8 cellular contexts compared by ENCODE assay signal in the genomic region with DNA sequence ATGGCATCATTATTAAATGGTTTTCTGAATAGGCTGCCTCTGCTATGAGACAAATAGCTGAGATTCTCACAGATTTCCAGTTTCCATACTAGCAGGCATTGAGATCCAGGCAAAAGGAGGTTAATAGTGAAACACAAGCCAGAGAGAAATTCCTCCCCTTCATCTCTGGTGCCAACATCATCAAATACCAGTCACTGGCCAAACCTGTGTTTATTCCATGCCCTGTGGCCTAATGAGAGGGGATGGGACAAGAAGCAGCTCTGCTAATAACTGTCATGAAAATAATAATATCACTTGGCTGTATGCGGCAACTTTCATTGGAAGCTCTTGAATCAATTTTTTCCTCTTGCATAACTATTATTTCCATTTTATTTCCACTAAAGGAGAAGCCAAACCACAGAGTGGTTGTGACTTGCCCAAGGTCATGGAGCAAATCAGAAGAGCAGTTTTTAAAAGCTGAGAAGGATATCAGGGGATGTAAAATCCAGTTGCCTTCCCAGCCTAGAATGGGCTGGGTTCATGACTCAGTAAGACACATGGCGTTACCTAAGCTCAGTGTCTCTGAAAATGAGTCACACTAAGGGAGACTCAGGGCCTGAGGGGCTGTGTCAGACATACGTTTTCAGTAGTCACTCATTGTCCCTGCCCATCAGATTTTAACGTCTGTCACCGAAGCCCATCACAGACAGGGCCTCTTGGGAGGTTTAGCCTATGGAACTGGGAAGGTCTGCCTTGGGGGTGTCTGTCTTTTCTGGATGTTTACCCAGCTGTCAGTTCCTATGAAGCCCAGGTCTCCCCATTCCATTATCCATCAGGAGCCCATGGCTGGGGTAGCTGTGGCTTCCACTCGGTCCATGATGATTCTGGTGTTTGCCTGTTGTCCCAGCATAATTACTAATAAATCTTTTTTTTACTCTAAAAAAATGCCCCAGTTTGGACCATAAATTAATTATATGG.
DNase-seq lines count a peak whose midpoint lies in the region; ATAC-seq and TF ChIP-seq lines count a peak whose summit lies in the region.

No MANE protein-coding gene starts in this region.

- TF ChIP-seq CTCF in neural progenitor cell (IDR thresholded peaks at IDR 0.05) (no peak), uterus (IDR thresholded peaks at IDR 0.05) (no peak)

- H3K9me3 ChIP-seq in neural progenitor cell (ENCODE audit: low read depth) (no peaks in the 10 kb centered on the region), uterus (no peaks in the 10 kb centered on the region)

- H3K4me1 ChIP-seq in neural progenitor cell: peaks cover 16% of the 10 kb centered on the region
- no peaks in the 10 kb centered on the region for H3K4me1 ChIP-seq in uterus

- ATAC-seq in HG03520 (IDR thresholded peaks at IDR 0.05; ENCODE audit: unreplicated experiment): peak; percentile 52

- no peak overlapping the region for H2AFZ ChIP-seq in neural progenitor cell (replicated peaks)

- no peaks in the 10 kb centered on the region for H3K27me3 Mint-ChIP-seq in neural progenitor cell (ENCODE audit: insufficient read depth, low read depth)

- intact Hi-C loops in uterus (cut with DNase I; ENCODE audit: low total_unique reads): no loop called here

- no peak overlapping the region for H3K27ac Mint-ChIP-seq in neural progenitor cell

- peak; percentile 4 for DNase-seq in stimulated activated CD4-positive, alpha-beta T cell treated with anti-CD3 and anti-CD28 coated beads, Interleukin-15, amount 100 ng/mL, for 24 hours
- no peak for DNase-seq in stimulated activated CD4-positive, alpha-beta T cell treated with anti-CD3 and anti-CD28 coated beads, Interleukin-2, amount 100 ng/mL, for 24 hours
- DNase-seq in dermis blood vessel endothelial cell (peak; percentile 39), skeletal muscle cell (ENCODE audit: low read depth) (peak; percentile 71), neural progenitor cell (ENCODE audit: low spot score) (no peak), uterus (no peak)
- DNase-seq in stimulated activated CD4-positive, alpha-beta T cell treated with anti-CD3 and anti-CD28 coated beads, Interleukin-4, amount 100 ng/mL, for 24 hours: no peak

- TF ChIP-seq POLR2A in uterus (IDR thresholded peaks at IDR 0.05): no peak

- no peaks in the 10 kb centered on the region for H3K79me2 ChIP-seq in neural progenitor cell (ENCODE audit: low read depth)

- H3K4me3 ChIP-seq in skeletal muscle cell (ENCODE audit: low read depth, low read length): no peak overlapping the region
- no peak overlapping the region for H3K4me3 ChIP-seq in neural progenitor cell
- H3K4me3 ChIP-seq in uterus: no peak overlapping the region

- H3K27ac ChIP-seq in neural progenitor cell: no peak overlapping the region
- no peak overlapping the region for H3K27ac ChIP-seq in uterus

- H3K36me3 Mint-ChIP-seq in neural progenitor cell: no peaks in the 10 kb centered on the region

- peaks cover 2% of the 10 kb centered on the region for H3K4me1 Mint-ChIP-seq in neural progenitor cell

- H3K4me2 ChIP-seq in neural progenitor cell: no peak overlapping the region

- H3K27me3 ChIP-seq in neural progenitor cell (no peaks in the 10 kb centered on the region), uterus (no peaks in the 10 kb centered on the region)

- H3K36me3 ChIP-seq in neural progenitor cell (no peaks in the 10 kb centered on the region), uterus (no peaks in the 10 kb centered on the region)

- no peak overlapping the region for H3K4me3 Mint-ChIP-seq in neural progenitor cell

- H4K20me1 ChIP-seq in neural progenitor cell (ENCODE audit: low read depth): no peaks in the 10 kb centered on the region

- no peaks in the 10 kb centered on the region for H3F3A ChIP-seq in neural progenitor cell (ENCODE audit: low read depth)

- no peak overlapping the region for H3K9ac ChIP-seq in neural progenitor cell

- H3K9me3 Mint-ChIP-seq in neural progenitor cell: no peaks in the 10 kb centered on the region

Comparison
In these comparisons a context has a peak if more than half of its experiments do, and no peak if none do; other contexts are left out.
1. DNase-seq: peak in stimulated activated CD4-positive, alpha-beta T cell treated with anti-CD3 and anti-CD28 coated beads, Interleukin-15, amount 100 ng/mL, for 24 hours (single experiment), dermis blood vessel endothelial cell (single experiment) and skeletal muscle cell (single experiment); none in stimulated activated CD4-positive, alpha-beta T cell treated with anti-CD3 and anti-CD28 coated beads, Interleukin-2, amount 100 ng/mL, for 24 hours (0 of 2), neural progenitor cell (single experiment), stimulated activated CD4-positive, alpha-beta T cell treated with anti-CD3 and anti-CD28 coated beads, Interleukin-4, amount 100 ng/mL, for 24 hours (single experiment) and uterus (0 of 2).